In genomic region chr16:56869513-56870270, GRCh38 we compare ENCODE assay signal across 8 cellular contexts. TPM values are rescaled to one million over a fixed set of nuclear protein-coding genes. Genes with fewer than 3 reads are reported as not detected.
DNase-seq lines count a peak whose midpoint lies in the region; ATAC-seq and TF ChIP-seq lines count a peak whose summit lies in the region.

No MANE protein-coding gene starts in this region.

- H3K4me3 Mint-ChIP-seq in neural progenitor cell, result no peak overlapping the region

- TF ChIP-seq POLR2A in esophagus squamous epithelium (IDR thresholded peaks at IDR 0.05), result no peak

- H3K27me3 Mint-ChIP-seq in neural progenitor cell (ENCODE audit: insufficient read depth, low read depth), result peaks cover 7% of the 10 kb centered on the region

- H3K4me1 Mint-ChIP-seq in neural progenitor cell, result peaks cover 10% of the 10 kb centered on the region

- H3F3A ChIP-seq in neural progenitor cell (ENCODE audit: low read depth), result no peaks in the 10 kb centered on the region

- H3K27ac ChIP-seq in neural progenitor cell (no peak overlapping the region), esophagus squamous epithelium (no peak overlapping the region)

- no peaks in the 10 kb centered on the region for H3K36me3 ChIP-seq in neural progenitor cell
- H3K36me3 ChIP-seq in esophagus squamous epithelium, result no peaks in the 10 kb centered on the region

- H3K27me3 ChIP-seq in neural progenitor cell, result no peaks in the 10 kb centered on the region
- no peaks in the 10 kb centered on the region for H3K27me3 ChIP-seq in esophagus squamous epithelium

- peak overlapping the region in 1 of 2 donors; percentile 64 for H3K27ac Mint-ChIP-seq in activated naive CD4-positive, alpha-beta T cell treated with anti-CD3 and anti-CD28 coated beads, Interleukin-2, amount 50 U/mL, for 72 hours
- no peak overlapping the region for H3K27ac Mint-ChIP-seq in neural progenitor cell

- H3K9ac ChIP-seq in neural progenitor cell, result no peak overlapping the region

- H3K4me1 ChIP-seq in neural progenitor cell (no peaks in the 10 kb centered on the region), esophagus squamous epithelium (peaks cover 0 to 18% (median 4%) of the 10 kb centered on the region in 3 donors)

- no peaks in the 10 kb centered on the region for H4K20me1 ChIP-seq in neural progenitor cell (ENCODE audit: low read depth)

- TF ChIP-seq CTCF in GM12864 (IDR thresholded peaks at IDR 0.05; ENCODE audit: low read depth, low read length, missing control alignments) (peak; percentile 70), neural progenitor cell (IDR thresholded peaks at IDR 0.05) (peak; percentile 30), esophagus squamous epithelium (IDR thresholded peaks at IDR 0.05) (peak in 1 of 6 experiments; percentile 15)

- H3K4me3 ChIP-seq in GM12864 (ENCODE audit: low read depth, low read length) (peak overlapping the region; percentile 7), neural progenitor cell (no peak overlapping the region), esophagus squamous epithelium (no peak overlapping the region)
- no peak overlapping the region for H3K4me3 ChIP-seq in Jurkat, Clone E6-1 (ENCODE audit: low read length)

- H2AFZ ChIP-seq in neural progenitor cell (replicated peaks), result no peak overlapping the region

- H3K9me3 ChIP-seq in neural progenitor cell (ENCODE audit: low read depth) (no peaks in the 10 kb centered on the region), esophagus squamous epithelium (no peaks in the 10 kb centered on the region)

- H3K4me2 ChIP-seq in neural progenitor cell, result no peak overlapping the region

- H3K36me3 Mint-ChIP-seq in activated naive CD4-positive, alpha-beta T cell treated with anti-CD3 and anti-CD28 coated beads, Interleukin-2, amount 50 U/mL, for 72 hours, result no peaks in the 10 kb centered on the region
- no peaks in the 10 kb centered on the region for H3K36me3 Mint-ChIP-seq in neural progenitor cell

- no peaks in the 10 kb centered on the region for H3K79me2 ChIP-seq in neural progenitor cell (ENCODE audit: low read depth)

- DNase-seq in GM12864 (ENCODE audit: low read depth) (peak; percentile 37), neural progenitor cell (ENCODE audit: low spot score) (peak; percentile 26), medulla oblongata (ENCODE audit: extremely low spot score) (no peak), NCI-H2107 (lab: John Stamatoyannopoulos, UW) (no peak), esophagus squamous epithelium (lab: John Stamatoyannopoulos, UW) (no peak), hepatic stellate cell (ENCODE audit: low spot score) (no peak)
- DNase-seq in Jurkat, Clone E6-1 (ENCODE audit: low read depth, low spot score), result peak; percentile 28
- DNase-seq in activated naive CD4-positive, alpha-beta T cell treated with anti-CD3 and anti-CD28 coated beads, Interleukin-2, amount 50 U/mL, for 72 hours (ENCODE audit: low spot score in 2 of 2), result no peak

- 72 to 78% methylated on average over 8 to 11 of the region's 23 CpGs for WGBS in esophagus squamous epithelium, 2 donors

- H3K9me3 Mint-ChIP-seq in activated naive CD4-positive, alpha-beta T cell treated with anti-CD3 and anti-CD28 coated beads, Interleukin-2, amount 50 U/mL, for 72 hours, result no peaks in the 10 kb centered on the region
- H3K9me3 Mint-ChIP-seq in neural progenitor cell, result no peaks in the 10 kb centered on the region

- ATAC-seq in activated naive CD4-positive, alpha-beta T cell treated with anti-CD3 and anti-CD28 coated beads, Interleukin-2, amount 50 U/mL, for 72 hours, result peak; percentile 41 to 58

- intact Hi-C loops in esophagus squamous epithelium (cut with DNase I), result loop anchor here (5.0 to 10.0 kb wide), 2 partner anchors 83 to 175 kb away; no protein-coding TSS in a partner anchor

RNA-seq across cellular contexts. Expression of gene SLC12A3, which starts 4.7 kb away (rescaled TPM):
- polyA plus RNA-seq in Jurkat, Clone E6-1 (2012; ENCODE audit: insufficient read depth, insufficient read length), result not detected
- total RNA-seq in activated naive CD4-positive, alpha-beta T cell treated with anti-CD3 and anti-CD28 coated beads, Interleukin-2, amount 50 U/mL, for 72 hours, result not detected
- total RNA-seq in neural progenitor cell (ENCODE audit: low replicate concordance), result not detected in 2 replicates
- not detected for total RNA-seq in esophagus squamous epithelium

Comparison
In these comparisons a context has a peak if more than half of its experiments do, and no peak if none do; other contexts are left out.
1. DNase-seq: peak in GM12864 (single experiment), Jurkat, Clone E6-1 (single experiment) and neural progenitor cell (single experiment); none in activated naive CD4-positive, alpha-beta T cell treated with anti-CD3 and anti-CD28 coated beads, Interleukin-2, amount 50 U/mL, for 72 hours (0 of 2), medulla oblongata (single experiment), NCI-H2107 (single experiment), esophagus squamous epithelium (single experiment) and hepatic stellate cell (single experiment).